In genomic region chr18:79853993-79854364, GRCh38 we compare ENCODE assay signal across 1 cellular context.
TF ChIP-seq lines count a peak whose summit lies in the region.

No MANE protein-coding gene starts in this region.

TF ChIP-seq in SK-N-SH treated with all-trans-retinoic acid at 6 μM for 48 hours, 23 proteins besides CTCF, POLR2A, EP300 and RAD21 (continued from another document):
- no peak for TF ChIP-seq CSRNP3 (CRISPR knock-in tag; IDR thresholded peaks at IDR 0.05)
- no peak for TF ChIP-seq ZFP30 (CRISPR knock-in tag; IDR thresholded peaks at IDR 0.05)
- TF ChIP-seq ESRRG (CRISPR knock-in tag; IDR thresholded peaks at IDR 0.05) = no peak
- no peak for TF ChIP-seq ZC3H10 (CRISPR knock-in tag; IDR thresholded peaks at IDR 0.05)
- no peak for TF ChIP-seq ZFP3 (CRISPR knock-in tag; IDR thresholded peaks at IDR 0.05)
- no peak for TF ChIP-seq ISL1 (CRISPR knock-in tag; IDR thresholded peaks at IDR 0.05)
- TF ChIP-seq TCF4 (CRISPR knock-in tag; IDR thresholded peaks at IDR 0.05; ENCODE audit: borderline replicate concordance) = no peak
- no peak for TF ChIP-seq OSR1 (CRISPR knock-in tag; IDR thresholded peaks at IDR 0.05)
- TF ChIP-seq PATZ1 (CRISPR knock-in tag; IDR thresholded peaks at IDR 0.05; ENCODE audit: borderline replicate concordance) = no peak
- no peak for TF ChIP-seq TOX (CRISPR knock-in tag; IDR thresholded peaks at IDR 0.05; ENCODE audit: borderline replicate concordance)
- no peak for TF ChIP-seq CSDC2 (CRISPR knock-in tag; IDR thresholded peaks at IDR 0.05)
TF ChIP-seq in SK-N-SH treated with all-trans-retinoic acid at 6 μM for 48 hours: peak in this region for 0.
